Comparison of ENCODE assay signal across 1 cellular context in genomic region chr9:128159073-128159783, GRCh38.
TF ChIP-seq lines count a peak whose summit lies in the region.

No MANE protein-coding gene starts in this region.

TF ChIP-seq in HepG2, 621 proteins besides CTCF, POLR2A, EP300 and RAD21 (continued from another document and continues in another):
- TF ChIP-seq CREM (IDR thresholded peaks at IDR 0.05) (no peak), CREM (CRISPR knock-in tag; IDR thresholded peaks at IDR 0.05) (no peak), ZNF788 (CRISPR knock-in tag; IDR thresholded peaks at IDR 0.05; ENCODE audit: borderline replicate concordance) (peak; percentile 66; the same call in 1 of the 2 replicates), ZNF484 (CRISPR knock-in tag; IDR thresholded peaks at IDR 0.05; ENCODE audit: borderline replicate concordance, low read depth) (no peak), SPEN (CRISPR knock-in tag; IDR thresholded peaks at IDR 0.05; ENCODE audit: low read depth) (peak; percentile 11; the same call in 1 of the 2 replicates), YEATS2 (CRISPR knock-in tag; IDR thresholded peaks at IDR 0.05; ENCODE audit: borderline replicate concordance) (no peak; the same call in 1 of the 2 replicates), EED (CRISPR knock-in tag; IDR thresholded peaks at IDR 0.05) (peak; percentile 68; the same call in 1 of the 2 replicates), HNF1B (CRISPR knock-in tag; IDR thresholded peaks at IDR 0.05) (no peak; the same call in 1 of the 2 replicates), ZNF691 (CRISPR knock-in tag; IDR thresholded peaks at IDR 0.05; ENCODE audit: borderline replicate concordance, low read depth) (no peak), ZBTB40 (IDR thresholded peaks at IDR 0.05) (no peak), ZBTB40 (CRISPR knock-in tag; IDR thresholded peaks at IDR 0.05) (no peak), GTF2F1 (IDR thresholded peaks at IDR 0.05; ENCODE audit: low read length) (no peak), ZNF335 (CRISPR knock-in tag; IDR thresholded peaks at IDR 0.05) (0 out of 2 replicates have a peak, but pooled peaks have one; percentile 5), ZNF792 (CRISPR knock-in tag; IDR thresholded peaks at IDR 0.05) (no peak), MTERF4 (CRISPR knock-in tag; IDR thresholded peaks at IDR 0.05) (0 out of 2 replicates have a peak, but pooled peaks have one; percentile 1), ZNF30 (CRISPR knock-in tag; IDR thresholded peaks at IDR 0.05) (no peak), HOXA3 (CRISPR knock-in tag; IDR thresholded peaks at IDR 0.05) (no peak), NCOA2 (CRISPR knock-in tag; IDR thresholded peaks at IDR 0.05) (no peak), CSRNP1 (CRISPR knock-in tag; IDR thresholded peaks at IDR 0.05) (no peak), MAZ (IDR thresholded peaks at IDR 0.05; ENCODE audit: borderline replicate concordance, low read depth, low read length) (0 out of 2 replicates have a peak, but pooled peaks have one; percentile 1), MAZ (CRISPR knock-in tag; IDR thresholded peaks at IDR 0.05; ENCODE audit: low read depth) (no peak), PPARG (CRISPR knock-in tag; conservative IDR thresholded peaks at IDR 0.05) (no peak), ATF4 (CRISPR knock-in tag; IDR thresholded peaks at IDR 0.05) (no peak), E2F1 (CRISPR knock-in tag; IDR thresholded peaks at IDR 0.05) (no peak), ZNF20 (CRISPR knock-in tag; IDR thresholded peaks at IDR 0.05) (no peak), XBP1 (CRISPR knock-in tag; IDR thresholded peaks at IDR 0.05) (no peak), TBX2 (CRISPR knock-in tag; IDR thresholded peaks at IDR 0.05; ENCODE audit: borderline replicate concordance) (peak; percentile 46; the same call in 1 of the 2 replicates), ZNF580 (CRISPR knock-in tag; IDR thresholded peaks at IDR 0.05; ENCODE audit: borderline replicate concordance, low read depth) (no peak), MAX (IDR thresholded peaks at IDR 0.05) (peak; percentile 62), CSRNP2 (CRISPR knock-in tag; conservative IDR thresholded peaks at IDR 0.05; ENCODE audit: low read depth) (no peak), ZNF264 (CRISPR knock-in tag; IDR thresholded peaks at IDR 0.05) (no peak), MED1 (CRISPR knock-in tag; IDR thresholded peaks at IDR 0.05) (no peak), ZNF224 (CRISPR knock-in tag; IDR thresholded peaks at IDR 0.05) (no peak), ZFAT (CRISPR knock-in tag; conservative IDR thresholded peaks at IDR 0.05) (no peak), HHEX (CRISPR knock-in tag; IDR thresholded peaks at IDR 0.05) (no peak), PAWR (CRISPR knock-in tag; IDR thresholded peaks at IDR 0.05; ENCODE audit: borderline replicate concordance) (no peak), IKZF4 (CRISPR knock-in tag; IDR thresholded peaks at IDR 0.05; ENCODE audit: borderline replicate concordance, low read depth, not compliant biosample characterization) (no peak), FIP1L1 (IDR thresholded peaks at IDR 0.05; ENCODE audit: borderline replicate concordance, insufficient read depth, low read depth, low read length) (no peak), EZH2 (conservative IDR thresholded peaks at IDR 0.05; ENCODE audit: low read depth, low read length) (no peak), CENPBD1 (CRISPR knock-in tag; IDR thresholded peaks at IDR 0.05; ENCODE audit: borderline replicate concordance, low read depth) (no peak), ZSCAN12 (CRISPR knock-in tag; IDR thresholded peaks at IDR 0.05) (no peak), HES4 (CRISPR knock-in tag; IDR thresholded peaks at IDR 0.05; ENCODE audit: borderline replicate concordance) (no peak), SMAD1 (CRISPR knock-in tag; IDR thresholded peaks at IDR 0.05; ENCODE audit: borderline replicate concordance, low read depth) (no peak), ZSCAN30 (CRISPR knock-in tag; IDR thresholded peaks at IDR 0.05) (no peak), SMARCE1 (IDR thresholded peaks at IDR 0.05; ENCODE audit: borderline replicate concordance) (no peak), MYNN (CRISPR knock-in tag; IDR thresholded peaks at IDR 0.05; ENCODE audit: low read depth) (0 out of 2 replicates have a peak, but pooled peaks have one; percentile 12), ARHGAP35 (CRISPR knock-in tag; IDR thresholded peaks at IDR 0.05; ENCODE audit: borderline replicate concordance) (no peak), JUNB (CRISPR knock-in tag; IDR thresholded peaks at IDR 0.05; ENCODE audit: borderline replicate concordance) (no peak), ZNF205 (CRISPR knock-in tag; IDR thresholded peaks at IDR 0.05) (0 out of 2 replicates have a peak, but pooled peaks have one; percentile 8)
